Comparison of ENCODE assay signal across 8 cellular contexts in the genomic region with DNA sequence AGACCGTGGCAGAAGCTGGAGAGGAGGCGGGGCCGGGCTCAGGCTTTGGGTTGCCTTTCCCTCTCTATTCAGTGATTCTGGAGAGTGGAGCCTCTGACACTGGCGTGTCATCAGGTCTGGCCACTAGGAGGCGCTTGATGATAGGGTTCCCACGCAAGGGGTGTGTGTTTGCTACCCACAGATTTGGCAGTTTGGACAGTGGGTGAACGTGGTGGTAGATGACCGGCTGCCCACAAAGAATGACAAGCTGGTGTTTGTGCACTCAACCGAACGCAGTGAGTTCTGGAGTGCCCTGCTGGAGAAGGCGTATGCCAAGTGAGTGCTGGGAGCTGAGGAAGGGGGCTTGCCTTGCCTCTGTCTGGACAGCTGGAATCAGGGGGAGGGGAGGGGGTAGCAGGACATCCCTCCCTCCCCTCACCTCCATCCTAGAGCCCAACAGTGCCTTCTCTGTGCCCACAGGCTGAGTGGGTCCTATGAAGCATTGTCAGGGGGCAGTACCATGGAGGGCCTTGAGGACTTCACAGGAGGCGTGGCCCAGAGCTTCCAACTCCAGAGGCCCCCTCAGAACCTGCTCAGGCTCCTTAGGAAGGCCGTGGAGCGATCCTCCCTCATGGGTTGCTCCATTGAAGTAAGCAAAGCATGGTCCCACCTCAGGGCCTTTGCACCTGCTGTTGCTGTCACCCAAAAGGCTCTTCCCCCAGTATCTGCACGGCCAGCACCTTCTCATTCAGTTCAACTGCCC. TPM values are rescaled to one million over a fixed set of nuclear protein-coding genes. Genes with fewer than 3 reads are reported as not detected.
DNase-seq lines count a peak whose midpoint lies in the region; ATAC-seq and TF ChIP-seq lines count a peak whose summit lies in the region.

No MANE protein-coding gene starts in this region.

- no peak overlapping the region for H3K9ac ChIP-seq in fibroblast of lung (ENCODE audit: insufficient read depth, low read length)
- H3K9ac ChIP-seq in neuronal stem cell (ENCODE audit: low read depth, low read length, poor library complexity): no peak overlapping the region

- H3K27me3 Mint-ChIP-seq in stimulated activated naive CD8-positive, alpha-beta T cell treated with anti-CD3 and anti-CD28 coated beads, Interleukin-15, amount 100 ng/mL, for 72 hours: peaks cover 30% of the 10 kb centered on the region

- H3K23ac ChIP-seq in neuronal stem cell (ENCODE audit: low read depth, low read length, poor library complexity): no peak overlapping the region

- no peak overlapping the region for H2BK120ac ChIP-seq in neuronal stem cell (ENCODE audit: low read depth, low read length)

- H3K79me1 ChIP-seq in neuronal stem cell (ENCODE audit: low read depth, low read length): no peaks in the 10 kb centered on the region

- no peak overlapping the region for H4K8ac ChIP-seq in neuronal stem cell (ENCODE audit: low read depth, low read length)

- no peak overlapping the region for H3K4me3 Mint-ChIP-seq in stimulated activated naive CD8-positive, alpha-beta T cell treated with anti-CD3 and anti-CD28 coated beads, Interleukin-15, amount 100 ng/mL, for 72 hours

- no peaks in the 10 kb centered on the region for H3K9me3 Mint-ChIP-seq in stimulated activated naive CD8-positive, alpha-beta T cell treated with anti-CD3 and anti-CD28 coated beads, Interleukin-15, amount 100 ng/mL, for 72 hours

- H3K27me3 ChIP-seq in fibroblast of lung (ENCODE audit: control insufficient read depth, insufficient read depth, low read length) (peaks cover 6% of the 10 kb centered on the region), neuronal stem cell (ENCODE audit: control insufficient read depth in 3 of 3, insufficient read depth in 3 of 3, low read depth in 1 of 3, low read length in 3 of 3) (peaks cover 0 to 16% (median 0%) of the 10 kb centered on the region in 3 experiments)

- peak; percentile 53 for ATAC-seq in GM19372 (IDR thresholded peaks at IDR 0.05; ENCODE audit: low read depth, unreplicated experiment)
- ATAC-seq in stimulated activated naive CD8-positive, alpha-beta T cell treated with anti-CD3 and anti-CD28 coated beads, Interleukin-15, amount 100 ng/mL, for 72 hours: peak; percentile 76

- H3K4me1 Mint-ChIP-seq in stimulated activated naive CD8-positive, alpha-beta T cell treated with anti-CD3 and anti-CD28 coated beads, Interleukin-15, amount 100 ng/mL, for 72 hours: peaks cover 30% of the 10 kb centered on the region

- no peak overlapping the region for H4K91ac ChIP-seq in neuronal stem cell (ENCODE audit: low read depth, low read length, poor library complexity)

- no peak overlapping the region for H3K4me3 ChIP-seq in fibroblast of lung (replicated peaks in 1 of 4; ENCODE audit: control extremely low read depth in 1 of 4, insufficient read depth in 1 of 4, low read depth in 3 of 4, low read length in 4 of 4)
- H3K4me3 ChIP-seq in neuronal stem cell (ENCODE audit: low read length in 2 of 2): no peak overlapping the region

- no peak overlapping the region for H3K4me2 ChIP-seq in fibroblast of lung (ENCODE audit: extremely low read depth, insufficient read depth, low read length)
- H3K4me2 ChIP-seq in neuronal stem cell (ENCODE audit: insufficient read depth, low read length, poor library complexity, severe bottlenecking): no peak overlapping the region

- H3K36me3 ChIP-seq in fibroblast of lung (ENCODE audit: control insufficient read depth, insufficient read depth, low read length): no peaks in the 10 kb centered on the region
- no peaks in the 10 kb centered on the region for H3K36me3 ChIP-seq in neuronal stem cell (replicated peaks in 1 of 2; ENCODE audit: control insufficient read depth in 2 of 2, insufficient read depth in 2 of 2, low read length in 2 of 2)

- no peaks in the 10 kb centered on the region for H3K79me2 ChIP-seq in fibroblast of lung (ENCODE audit: control insufficient read depth, insufficient read depth, low read length)

- H2BK12ac ChIP-seq in neuronal stem cell (ENCODE audit: low read length): no peak overlapping the region

- no peak overlapping the region for H2BK5ac ChIP-seq in neuronal stem cell (ENCODE audit: low read length)

- peak; percentile 92 to 96 for TF ChIP-seq CTCF in fibroblast of lung (conservative IDR thresholded peaks at IDR 0.05 in 1 of 2, IDR thresholded peaks at IDR 0.05 in 1 of 2; ENCODE audit: low read depth in 1 of 2, low read length in 2 of 2)

- no peak overlapping the region for H3K14ac ChIP-seq in neuronal stem cell (ENCODE audit: low read length)

- no peak overlapping the region for H3K18ac ChIP-seq in neuronal stem cell (ENCODE audit: low read length)

- H3K9me3 ChIP-seq in fibroblast of lung (ENCODE audit: control insufficient read depth, insufficient read depth, low read depth, low read length): no peaks in the 10 kb centered on the region
- no peaks in the 10 kb centered on the region for H3K9me3 ChIP-seq in neuronal stem cell (replicated peaks in 1 of 2; ENCODE audit: control insufficient read depth in 2 of 2, insufficient read depth in 1 of 2, low read depth in 1 of 2, low read length in 2 of 2)

- H3K4me1 ChIP-seq in fibroblast of lung (ENCODE audit: control insufficient read depth, extremely low read depth, insufficient read depth, low read length) (peaks cover 6% of the 10 kb centered on the region), neuronal stem cell (ENCODE audit: control insufficient read depth in 2 of 2, insufficient read depth in 1 of 2, low read depth in 1 of 2, low read length in 2 of 2) (peaks cover 0 to 11% of the 10 kb centered on the region in 2 donors)

- WGBS in neuronal stem cell (ENCODE audit: extremely low coverage in 2 of 2, insufficient read length in 2 of 2, insufficient replicate concordance in 1 of 2), 2 donors: no CpG with 5 or more reads among the region's 15 CpGs

- H2BK15ac ChIP-seq in neuronal stem cell (ENCODE audit: low read length): no peak overlapping the region

- H2AFZ ChIP-seq in fibroblast of lung (ENCODE audit: low read length) (no peak overlapping the region), neuronal stem cell (ENCODE audit: low read length) (no peak overlapping the region)

- H3K4ac ChIP-seq in neuronal stem cell (ENCODE audit: low read length): no peak overlapping the region

- DNase-seq in CD1c-positive myeloid dendritic cell (ENCODE audit: extremely low spot score) (peak; percentile 90), HuH-7 (ENCODE audit: low spot score) (peak; percentile 67), fibroblast of lung (ENCODE audit: low read depth in 2 of 2) (peak; percentile 60 to 78), neuronal stem cell (ENCODE audit: low spot score) (peak; percentile 71)
- DNase-seq in activated T-cell treated with anti-CD3 and anti-CD28 coated beads, Interleukin-2, amount 50 U/mL, for 1 hour: peak; percentile 75
- peak; percentile 72 to 80 for DNase-seq in stimulated activated naive CD8-positive, alpha-beta T cell treated with anti-CD3 and anti-CD28 coated beads, Interleukin-15, amount 100 ng/mL, for 72 hours

- H3K27ac Mint-ChIP-seq in stimulated activated naive CD8-positive, alpha-beta T cell treated with anti-CD3 and anti-CD28 coated beads, Interleukin-15, amount 100 ng/mL, for 72 hours: peak overlapping the region in 1 of 2 donors; percentile 52

- H3K27ac ChIP-seq in fibroblast of lung (ENCODE audit: insufficient read depth, low read length) (no peak overlapping the region), neuronal stem cell (replicated peaks; ENCODE audit: low read length) (no peak overlapping the region)

- no peak overlapping the region for H2AK5ac ChIP-seq in neuronal stem cell (ENCODE audit: low read depth, low read length)

- no peaks in the 10 kb centered on the region for H4K20me1 ChIP-seq in fibroblast of lung (ENCODE audit: control insufficient read depth, extremely low read depth, insufficient read depth, low read length)

TF ChIP-seq in PFSK-1, 5 proteins besides CTCF, POLR2A, EP300 and RAD21:
- TF ChIP-seq FOXP2 (optimal IDR thresholded peaks at IDR 0.05; ENCODE audit: borderline replicate concordance, extremely low read depth, extremely low read length, insufficient read depth) (peak; percentile 9), POLR2AphosphoS5 (IDR thresholded peaks at IDR 0.05; ENCODE audit: low read depth, low read length) (no peak)

RNA-seq across cellular contexts. Expression of a gene that starts 14.3 kb away (rescaled TPM):
- not detected for polyA plus RNA-seq in PFSK-1 (2012; ENCODE audit: insufficient read length, low read depth)
- total RNA-seq in fibroblast of lung: not detected in 2 replicates
- not detected in 2 replicates for polyA plus RNA-seq in fibroblast of lung
- 0.07 TPM in 1 of 2 replicates, not detected in the other for polyA plus RNA-seq in fibroblast of lung (2012)
- 0.44 TPM in 1 of 2 replicates, not detected in the other for polyA minus RNA-seq in fibroblast of lung (ENCODE audit: low replicate concordance)
- 0.17 TPM for polyA plus RNA-seq in neuronal stem cell (2013, experiment 1 of 2)
- 0.14 TPM for polyA plus RNA-seq in neuronal stem cell (2013, experiment 2 of 2)

RNA-seq across cellular contexts. Expression of a gene that starts 43.8 kb away (rescaled TPM):
- polyA plus RNA-seq in PFSK-1 (2012; ENCODE audit: insufficient read length, low read depth): not detected
- not detected in 2 replicates for total RNA-seq in fibroblast of lung
- not detected in 2 replicates for polyA plus RNA-seq in fibroblast of lung
- not detected in 2 replicates for polyA plus RNA-seq in fibroblast of lung (2012)
- not detected in 2 replicates for polyA minus RNA-seq in fibroblast of lung (ENCODE audit: low replicate concordance)
- polyA plus RNA-seq in neuronal stem cell (2013, experiment 1 of 2): 2.1 TPM
- 2.3 TPM for polyA plus RNA-seq in neuronal stem cell (2013, experiment 2 of 2)

RNA-seq across cellular contexts. Expression of a gene that starts 45.6 kb away (rescaled TPM):
- 36.3 TPM for polyA plus RNA-seq in PFSK-1 (2012; ENCODE audit: insufficient read length, low read depth)
- total RNA-seq in fibroblast of lung: 22.9 and 42.1 TPM in 2 replicates
- 32.2 and 47.6 TPM in 2 replicates for polyA plus RNA-seq in fibroblast of lung
- polyA plus RNA-seq in fibroblast of lung (2012): 22.8 and 29.5 TPM in 2 replicates
- 126 and 162 TPM in 2 replicates for polyA minus RNA-seq in fibroblast of lung (ENCODE audit: low replicate concordance)
- polyA plus RNA-seq in neuronal stem cell (2013, experiment 1 of 2): 28.8 TPM
- 27.4 TPM for polyA plus RNA-seq in neuronal stem cell (2013, experiment 2 of 2)

RNA-seq across cellular contexts. Expression of a gene that starts 45.7 kb away (rescaled TPM):
- 77.5 TPM for polyA plus RNA-seq in PFSK-1 (2012; ENCODE audit: insufficient read length, low read depth)
- total RNA-seq in fibroblast of lung: 53.7 and 60.6 TPM in 2 replicates
- 36.2 and 51.9 TPM in 2 replicates for polyA plus RNA-seq in fibroblast of lung
- polyA plus RNA-seq in fibroblast of lung (2012): 64.9 and 96.3 TPM in 2 replicates
- 13.2 and 13.9 TPM in 2 replicates for polyA minus RNA-seq in fibroblast of lung (ENCODE audit: low replicate concordance)
- polyA plus RNA-seq in neuronal stem cell (2013, experiment 1 of 2): 64.6 TPM
- polyA plus RNA-seq in neuronal stem cell (2013, experiment 2 of 2): 66.2 TPM

RNA-seq across cellular contexts. Expression of a gene that starts 50.5 kb away (rescaled TPM):
- polyA plus RNA-seq in PFSK-1 (2012; ENCODE audit: insufficient read length, low read depth): 88.8 TPM
- 7.7 and 13.4 TPM in 2 replicates for total RNA-seq in fibroblast of lung
- polyA plus RNA-seq in fibroblast of lung: 21.9 and 43.6 TPM in 2 replicates
- polyA plus RNA-seq in fibroblast of lung (2012): 16.4 and 32.8 TPM in 2 replicates
- polyA minus RNA-seq in fibroblast of lung (ENCODE audit: low replicate concordance): 48.1 and 108 TPM in 2 replicates
- polyA plus RNA-seq in neuronal stem cell (2013, experiment 1 of 2): 101 TPM
- polyA plus RNA-seq in neuronal stem cell (2013, experiment 2 of 2): 102 TPM
